Comparison of ENCODE assay signal across 8 cellular contexts in genomic region chr1:161044908-161045748, GRCh38. TPM values are rescaled to one million over a fixed set of nuclear protein-coding genes. Genes with fewer than 3 reads are reported as not detected.
DNase-seq lines count a peak whose midpoint lies in the region; ATAC-seq and TF ChIP-seq lines count a peak whose summit lies in the region.

No MANE protein-coding gene starts in this region.

- peaks cover 38% of the 10 kb centered on the region for H3K4me1 Mint-ChIP-seq in T-helper 17 cell

- H3K27ac Mint-ChIP-seq in T-helper 17 cell = peak overlapping the region; percentile 98

- in situ Hi-C loops in brain microvascular endothelial cell (cut with HindIII; ENCODE audit: low pct_ligation_motif_present, low sequenced_read_pairs) = loop anchor here (25.0 kb wide), 1 partner anchor 92 kb away; the partner anchor contains the start of gene DEDD
- in situ Hi-C loops in gastrocnemius medialis (cut with MboI; ENCODE audit: low sequenced_read_pairs in 4 of 4) = loop anchor here in 1 of 4 donors (10.0 kb wide), 1 partner anchor 110 kb away; the partner anchor contains the start of genes UFC1 and USP21

- H3K27me3 Mint-ChIP-seq in T-helper 17 cell = no peaks in the 10 kb centered on the region

- peaks cover 9% of the 10 kb centered on the region for H3K36me3 Mint-ChIP-seq in T-helper 17 cell (ENCODE audit: low read depth)

- peak overlapping the region; percentile 66 for H3K9ac ChIP-seq in iPS-15b (ENCODE audit: low read depth, low read length)

- no peaks in the 10 kb centered on the region for H3K4me1 ChIP-seq in iPS-15b (ENCODE audit: control insufficient read depth, insufficient read depth, low read length)
- peaks cover 17 to 21% of the 10 kb centered on the region in 2 donors for H3K4me1 ChIP-seq in gastrocnemius medialis

- ATAC-seq in HG02678 (IDR thresholded peaks at IDR 0.05; ENCODE audit: unreplicated experiment) (peak; percentile 47), T-helper 17 cell (peak; percentile 50), gastrocnemius medialis (peak; percentile 62 to 65)

- TF ChIP-seq POLR2A in gastrocnemius medialis (IDR thresholded peaks at IDR 0.05) = peak; percentile 5 to 64

- H3K27ac ChIP-seq in brain microvascular endothelial cell (peak overlapping the region; percentile 96), gastrocnemius medialis (peak overlapping the region; percentile 88 to 98 (median 94))

- DNase-seq in NCI-H187 (lab: John Stamatoyannopoulos, UW) (peak; percentile 48 to 68), NCI-H187 treated with DMSO at 0.1 percent for 48 hours (lab: John Stamatoyannopoulos, UW) (no peak), NCI-H1105 treated with DMSO at 0.1 percent for 48 hours (lab: John Stamatoyannopoulos, UW) (peak; percentile 58), T-helper 17 cell (peak; percentile 27 to 39 (median 28)), brain microvascular endothelial cell (peak; percentile 56), gastrocnemius medialis (peak; percentile 58 to 71)

- TF ChIP-seq CTCF in brain microvascular endothelial cell (IDR thresholded peaks at IDR 0.05; ENCODE audit: low read depth, low read length, missing control alignments) (no peak), gastrocnemius medialis (IDR thresholded peaks at IDR 0.05 in 4 of 5, conservative IDR thresholded peaks at IDR 0.05 in 1 of 5) (no peak)

- peak overlapping the region; percentile 99 for H3K4me3 Mint-ChIP-seq in T-helper 17 cell

- H3K4me3 ChIP-seq in brain microvascular endothelial cell (ENCODE audit: low read depth, low read length) (peak overlapping the region; percentile 90), iPS-15b (ENCODE audit: low read depth, low read length) (peak overlapping the region; percentile 66), gastrocnemius medialis (peak overlapping the region; percentile 87 to 99 (median 90))

- no peaks in the 10 kb centered on the region for H3K27me3 ChIP-seq in brain microvascular endothelial cell (replicated peaks)
- H3K27me3 ChIP-seq in iPS-15b (ENCODE audit: control insufficient read depth, insufficient read depth, low read length) = peaks cover 3% of the 10 kb centered on the region
- no peaks in the 10 kb centered on the region for H3K27me3 ChIP-seq in gastrocnemius medialis

- H3K9me3 ChIP-seq in T-helper 17 cell (ENCODE audit: control insufficient read depth, low read length, poor library complexity, severe bottlenecking) (no peaks in the 10 kb centered on the region), iPS-15b (ENCODE audit: control insufficient read depth, insufficient read depth, low read length) (no peaks in the 10 kb centered on the region), gastrocnemius medialis (no peaks in the 10 kb centered on the region)

- intact Hi-C loops in gastrocnemius medialis (cut with DNase I; ENCODE audit: low total_unique reads) = loop anchor here (1.0 to 2.0 kb wide), 3 partner anchors 52 to 354 kb away; partner anchors contain the start of gene DEDD

- H3K36me3 ChIP-seq in brain microvascular endothelial cell (replicated peaks) (peaks cover 22% of the 10 kb centered on the region), iPS-15b (ENCODE audit: control insufficient read depth, insufficient read depth, low read length) (peaks cover 24% of the 10 kb centered on the region), gastrocnemius medialis (peaks cover 0 to 31% of the 10 kb centered on the region in 2 donors)

RNA-seq across cellular contexts. Expression of gene USF1, which starts 0.6 kb away (rescaled TPM):
- total RNA-seq in T-helper 17 cell (10 to 100 TPM; 80.6 to 85.4 TPM), gastrocnemius medialis (10 to 100 TPM; 41.9 to 55.1 (median 49.1) TPM)

RNA-seq across cellular contexts. Expression of gene TSTD1, which starts 6.4 kb away (rescaled TPM):
- total RNA-seq in T-helper 17 cell = 10 to 100 TPM; 45.5 to 45.7 TPM
- 10 to 100 TPM in 3 of 4 donors, 1 to 10 TPM in 1; 8.6 to 52.6 (median 16.8) TPM for total RNA-seq in gastrocnemius medialis

RNA-seq across cellular contexts. Expression of gene F11R, which starts 24.2 kb away (rescaled TPM):
- 10 to 100 TPM; 13.5 to 23.6 TPM for total RNA-seq in T-helper 17 cell
- 1 to 10 TPM; 3.1 to 6.0 (median 5.3) TPM for total RNA-seq in gastrocnemius medialis

RNA-seq across cellular contexts. Expression of gene ARHGAP30, which starts 24.6 kb away (rescaled TPM):
- 100 to 1,000 TPM; 156 to 189 TPM for total RNA-seq in T-helper 17 cell
- 1 to 10 TPM in 2 of 4 donors, under 1 TPM in 2; 0.61 to 1.6 (median 1.0) TPM for total RNA-seq in gastrocnemius medialis

RNA-seq across cellular contexts. Expression of gene NECTIN4, which starts 44.2 kb away (rescaled TPM):
- total RNA-seq in T-helper 17 cell = not detected
- not detected for total RNA-seq in gastrocnemius medialis
